ENCODE assay signal across 1 cellular context in the genomic region with DNA sequence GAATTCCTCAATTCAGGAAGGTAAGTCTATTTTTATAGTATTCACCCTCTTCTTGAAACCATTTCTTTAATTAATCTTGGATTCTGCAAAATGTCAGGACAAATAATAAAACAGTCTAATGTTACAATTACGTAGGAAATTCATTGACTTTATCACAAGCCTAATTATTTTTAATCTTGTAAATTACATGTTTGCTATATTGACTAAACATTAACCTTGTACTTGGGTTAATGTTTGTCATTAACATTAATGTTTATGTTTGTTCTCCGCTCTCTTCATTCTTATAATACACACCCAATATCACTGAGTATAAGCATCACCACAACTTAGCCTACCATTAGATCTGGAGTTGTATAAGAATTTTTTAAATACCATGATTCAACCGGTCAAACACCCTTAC.
TF ChIP-seq lines count a peak whose summit lies in the region.

No MANE protein-coding gene starts in this region.

TF ChIP-seq in HepG2, 621 proteins besides CTCF, POLR2A, EP300 and RAD21:
- TF ChIP-seq CHCHD3 (CRISPR knock-in tag; IDR thresholded peaks at IDR 0.05), result no peak
- TF ChIP-seq GTF3A (CRISPR knock-in tag; conservative IDR thresholded peaks at IDR 0.05), result no peak
